18 cellular contexts compared by ENCODE assay signal in genomic region chr2:30439879-30440278, GRCh38. TPM values are rescaled to one million over a fixed set of nuclear protein-coding genes. Genes with fewer than 3 reads are reported as not detected.
DNase-seq lines count a peak whose midpoint lies in the region; ATAC-seq and TF ChIP-seq lines count a peak whose summit lies in the region.
"Had no signal": no experiment of that assay in that cellular context is flagged by ENCODE, and none has a peak within 500 bp of the region (broad histone marks: within the 10 kb centered on the region; RNA-seq: fewer than 3 reads in every experiment).

No MANE protein-coding gene starts in this region.

- WGBS in trophoblast cell (ENCODE audit: extremely low coverage, insufficient coverage, insufficient read length), result no CpG with 5 or more reads among the region's 5 CpGs

- no peaks in the 10 kb centered on the region for H3K9me3 Mint-ChIP-seq in activated T-cell treated with anti-CD3 and anti-CD28 coated beads, Interleukin-2, amount 50 U/mL, for 24 hours
- no peaks in the 10 kb centered on the region for H3K9me3 Mint-ChIP-seq in activated naive CD8-positive, alpha-beta T cell treated with anti-CD3 and anti-CD28 coated beads for 36 hours

- no peaks in the 10 kb centered on the region for H3K36me3 Mint-ChIP-seq in activated T-cell treated with anti-CD3 and anti-CD28 coated beads, Interleukin-2, amount 50 U/mL, for 24 hours (ENCODE audit: low read depth)
- peaks cover 2% of the 10 kb centered on the region for H3K36me3 Mint-ChIP-seq in activated naive CD8-positive, alpha-beta T cell treated with anti-CD3 and anti-CD28 coated beads for 36 hours

- H3K14ac ChIP-seq in trophoblast cell (ENCODE audit: low read length), result no peak overlapping the region

- no peak overlapping the region for H3K9ac ChIP-seq in trophoblast cell (ENCODE audit: low read length)
- H3K9ac ChIP-seq: BLaER1 had no signal

- H3K27me3 ChIP-seq in trophoblast cell (ENCODE audit: insufficient read depth, low read length) (no peaks in the 10 kb centered on the region), breast epithelium (no peaks in the 10 kb centered on the region)
- H3K27me3 ChIP-seq: BLaER1 had no signal

- H4K91ac ChIP-seq in trophoblast cell (ENCODE audit: low read depth, low read length), result peak overlapping the region; percentile 51

- no peak for DNase-seq in activated T-cell treated with anti-CD3 and anti-CD28 coated beads, Interleukin-2, amount 50 U/mL, for 24 hours
- DNase-seq in activated T-cell treated with anti-CD3 and anti-CD28 coated beads for 4 hours (no peak), trophoblast cell (no peak), breast epithelium (ENCODE audit: low spot score in 2 of 2) (no peak)
- peak; percentile 20 for DNase-seq in stimulated activated CD4-positive, alpha-beta T cell treated with anti-CD3 and anti-CD28 coated beads, Interleukin-1b, Interleukin-23, amount 100 ng/mL, for 48 hours
- no peak for DNase-seq in stimulated activated CD4-positive, alpha-beta T cell treated with anti-CD3 and anti-CD28 coated beads, Interleukin-4, amount 100 ng/mL, for 1 hour
- no peak for DNase-seq in activated naive CD8-positive, alpha-beta T cell treated with anti-CD3 and anti-CD28 coated beads for 36 hours
- DNase-seq: MM.1S, NCI-H1092, NCI-H1436 treated with DMSO at 0.1 percent for 48 hours, NCI-H2029, NCI-H345, NCI-H524 treated with DMSO at 0.1 percent for 48 hours, PC-9 had no signal

- peaks cover 31% of the 10 kb centered on the region for H3K4me1 Mint-ChIP-seq in activated T-cell treated with anti-CD3 and anti-CD28 coated beads, Interleukin-2, amount 50 U/mL, for 24 hours (ENCODE audit: low read depth)
- H3K4me1 Mint-ChIP-seq in activated naive CD8-positive, alpha-beta T cell treated with anti-CD3 and anti-CD28 coated beads for 36 hours, result peaks cover 30% of the 10 kb centered on the region

- peaks cover 4% of the 10 kb centered on the region for H3K79me1 ChIP-seq in trophoblast cell (ENCODE audit: low read length)

- no peak overlapping the region for H2AFZ ChIP-seq in trophoblast cell (ENCODE audit: insufficient read depth, low read length, poor library complexity)
- H2AFZ ChIP-seq: PC-9 had no signal

- H2BK120ac ChIP-seq in trophoblast cell (ENCODE audit: insufficient read depth, low read length, poor library complexity), result no peak overlapping the region

- H3K27me3 Mint-ChIP-seq in activated T-cell treated with anti-CD3 and anti-CD28 coated beads, Interleukin-2, amount 50 U/mL, for 24 hours, result no peaks in the 10 kb centered on the region
- no peaks in the 10 kb centered on the region for H3K27me3 Mint-ChIP-seq in activated naive CD8-positive, alpha-beta T cell treated with anti-CD3 and anti-CD28 coated beads for 36 hours

- H3K4me3 ChIP-seq in trophoblast cell (ENCODE audit: low read depth, low read length), result no peak overlapping the region
- H3K4me3 ChIP-seq in breast epithelium, result no peak overlapping the region
- H3K4me3 ChIP-seq: A549, BLaER1, PC-9 had no signal

- no peak for TF ChIP-seq POLR2A in breast epithelium (IDR thresholded peaks at IDR 0.05)

- H3K9me3 ChIP-seq in trophoblast cell (ENCODE audit: insufficient read depth, low read depth, low read length) (no peaks in the 10 kb centered on the region), breast epithelium (no peaks in the 10 kb centered on the region)
- H3K9me3 ChIP-seq: A549, BLaER1 had no signal

- H3K4me3 Mint-ChIP-seq in activated T-cell treated with anti-CD3 and anti-CD28 coated beads, Interleukin-2, amount 50 U/mL, for 24 hours, result no peak overlapping the region
- H3K4me3 Mint-ChIP-seq in activated naive CD8-positive, alpha-beta T cell treated with anti-CD3 and anti-CD28 coated beads for 36 hours, result no peak overlapping the region

- no peaks in the 10 kb centered on the region for H3K36me3 ChIP-seq in trophoblast cell (ENCODE audit: control insufficient read depth in 1 of 2, insufficient read depth in 2 of 2, low read length in 2 of 2)
- no peaks in the 10 kb centered on the region for H3K36me3 ChIP-seq in breast epithelium
- H3K36me3 ChIP-seq: BLaER1 had no signal

- intact Hi-C loops in breast epithelium (cut with DNase I; ENCODE audit: low total_unique reads), result loop anchor here (10.0 kb wide), 1 partner anchor 205 kb away; the partner anchor contains the start of gene LBH

- peak overlapping the region; percentile 28 for H3K27ac Mint-ChIP-seq in activated T-cell treated with anti-CD3 and anti-CD28 coated beads, Interleukin-2, amount 50 U/mL, for 24 hours
- peak overlapping the region; percentile 44 for H3K27ac Mint-ChIP-seq in activated naive CD8-positive, alpha-beta T cell treated with anti-CD3 and anti-CD28 coated beads for 36 hours

- no peak for ATAC-seq in GM21737 (IDR thresholded peaks at IDR 0.05; ENCODE audit: unreplicated experiment)
- ATAC-seq: A549 had no signal

- no peak overlapping the region for H2AK5ac ChIP-seq in trophoblast cell (ENCODE audit: low read length)

- no peak for TF ChIP-seq CTCF in breast epithelium (IDR thresholded peaks at IDR 0.05)

- H3K18ac ChIP-seq in trophoblast cell (ENCODE audit: low read length), result no peak overlapping the region

- H3K4ac ChIP-seq in trophoblast cell (ENCODE audit: low read depth, low read length), result no peak overlapping the region

- H2BK5ac ChIP-seq in trophoblast cell (ENCODE audit: low read depth, low read length, poor library complexity), result no peak overlapping the region

- H3K27ac ChIP-seq in trophoblast cell (ENCODE audit: low read depth, low read length) (no peak overlapping the region), breast epithelium (no peak overlapping the region)
- H3K27ac ChIP-seq: A549, BLaER1, PC-9, RWPE1 had no signal

- H2BK12ac ChIP-seq in trophoblast cell (ENCODE audit: low read length), result no peak overlapping the region

- no peaks in the 10 kb centered on the region for H3K79me2 ChIP-seq in trophoblast cell (ENCODE audit: control insufficient read depth, insufficient read depth, low read length, poor library complexity)

- H3K4me1 ChIP-seq in trophoblast cell (ENCODE audit: control insufficient read depth in 1 of 2, insufficient read depth in 2 of 2, low read length in 2 of 2) (peaks cover 2 to 4% of the 10 kb centered on the region in 2 experiments), breast epithelium (no peaks in the 10 kb centered on the region)
- H3K4me1 ChIP-seq: A549, BLaER1 had no signal

- no peak overlapping the region for H3K4me2 ChIP-seq in trophoblast cell (ENCODE audit: low read length)
- H3K4me2 ChIP-seq: A549, BLaER1, PC-9 had no signal

- no peak overlapping the region for H4K8ac ChIP-seq in trophoblast cell (ENCODE audit: low read depth, low read length)

- no peak overlapping the region for H4K12ac ChIP-seq in trophoblast cell (ENCODE audit: low read depth, low read length)

- no peak overlapping the region for H3K23ac ChIP-seq in trophoblast cell (ENCODE audit: low read length)

RNA-seq across cellular contexts. Expression of gene LCLAT1, which starts 7.2 kb away (rescaled TPM):
- 10 to 100 TPM; 26.6 to 31.5 TPM for total RNA-seq in activated naive CD8-positive, alpha-beta T cell treated with anti-CD3 and anti-CD28 coated beads for 36 hours
- 10.4 and 10.6 TPM in 2 replicates for polyA plus RNA-seq in trophoblast cell (2013)
- 10 to 100 TPM in 2 of 3 donors, 1 to 10 TPM in 1; 8.0 to 20.6 (median 19.7) TPM for total RNA-seq in breast epithelium
